Comparison of ENCODE assay signal across 22 cellular contexts in genomic region chr18:42029100-42029499, GRCh38.
"Had no signal": no experiment of that assay in that cellular context is flagged by ENCODE, and none has a peak within 500 bp of the region (broad histone marks: within the 10 kb centered on the region; RNA-seq: fewer than 3 reads in every experiment).

No MANE protein-coding gene starts in this region.

- ATAC-seq: Panc1, PC-3, Right ventricle myocardium inferior had no signal

- H3K4me2 ChIP-seq: KMS-11 had no signal

- H3K27me3 ChIP-seq: SJCRH30 had no signal

- H3K9me3 ChIP-seq: SJCRH30 had no signal

- H3K9ac ChIP-seq: KMS-11 had no signal

- H3K27ac ChIP-seq: HL-60, KMS-11, SJCRH30 had no signal

- H3K4me1 ChIP-seq: SJCRH30 had no signal

- FAIRE-seq: HTR-8/SVneo had no signal

- H3K4me3 ChIP-seq: SJCRH30 had no signal

- DNase-seq: Kasumi-1, MV-4-11, NCI-H1048, NCI-H1105, NCI-H1417, NCI-H1436 treated with DMSO at 0.1 percent for 48 hours, NCI-H1694, NCI-H187 treated with DMSO at 0.1 percent for 48 hours, NCI-H2029 treated with DMSO at 0.1 percent for 48 hours, NCI-H2171 treated with DMSO at 0.1 percent for 48 hours, NCI-H2227 treated with DMSO at 0.1 percent for 48 hours, NCI-H524, NCI-H526 treated with DMSO at 0.1 percent for 48 hours, NCI-H748 treated with DMSO at 0.1 percent for 48 hours, PC-3, SHP77 treated with DMSO at 0.1 percent for 48 hours, SJCRH30 had no signal
